19 cellular contexts compared by ENCODE assay signal in the genomic region with DNA sequence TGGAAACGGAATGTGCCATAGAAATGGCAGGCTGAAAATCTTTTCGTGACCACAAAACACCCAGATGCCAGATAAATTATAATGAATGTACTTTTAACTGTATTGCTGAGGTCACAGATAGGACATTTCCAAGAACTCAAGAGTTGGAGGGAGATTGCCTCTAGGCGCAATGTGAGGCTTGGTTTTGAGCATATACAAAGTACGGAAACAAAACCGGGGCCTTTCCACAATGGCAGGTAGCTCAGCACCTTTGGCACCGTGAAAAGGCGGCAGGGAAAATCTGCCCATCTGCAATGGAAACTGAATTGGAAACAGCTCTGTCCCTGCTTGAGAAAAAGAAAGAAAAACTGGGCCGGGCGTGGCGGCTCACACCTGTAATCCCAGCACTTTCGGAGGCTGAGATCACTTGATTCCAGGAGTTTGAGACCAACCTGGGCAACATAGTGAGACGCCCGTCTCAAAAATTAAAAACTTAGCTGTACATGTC. TPM values are rescaled to one million over a fixed set of nuclear protein-coding genes. Genes with fewer than 3 reads are reported as not detected.
DNase-seq lines count a peak whose midpoint lies in the region; FAIRE-seq and TF ChIP-seq lines count a peak whose summit lies in the region.
"Had no signal": no experiment of that assay in that cellular context is flagged by ENCODE, and none has a peak within 500 bp of the region (broad histone marks: within the 10 kb centered on the region; RNA-seq: fewer than 3 reads in every experiment).

No MANE protein-coding gene starts in this region.

- peak; percentile 28 for DNase-seq in activated CD4-positive, alpha-beta memory T cell treated with anti-CD3 and anti-CD28 coated beads for 36 hours
- DNase-seq in activated CD4-positive, alpha-beta memory T cell treated with anti-CD3 and anti-CD28 coated beads, Interleukin-2, amount 10 ng/mL, durations not matched to agents 7 days and 5 days = no peak
- DNase-seq in PC-9 (no peak), suprapubic skin (ENCODE audit: low spot score in 2 of 2) (peak in 1 of 2 donors; percentile 57), NCI-H82 (lab: John Stamatoyannopoulos, UW) (no peak), HTR-8/SVneo (ENCODE audit: insufficient read length, low spot score) (no peak)
- DNase-seq in activated CD4-positive, CD25-positive, alpha-beta regulatory T cell (lab: John Stamatoyannopoulos, UW) = no peak
- DNase-seq: HFFc6; left cardiac atrium; mesendoderm; posterior cingulate gyrus; stimulated activated CD4-positive, alpha-beta T cell treated with anti-CD3 and anti-CD28 coated beads, Interleukin-4, amount 100 ng/mL, for 1 hour; upper lobe of left lung had no signal

- H3K27ac Mint-ChIP-seq in activated CD4-positive, alpha-beta memory T cell treated with anti-CD3 and anti-CD28 coated beads for 36 hours = peak overlapping the region; percentile 80
- H3K27ac Mint-ChIP-seq in activated CD4-positive, alpha-beta memory T cell treated with anti-CD3 and anti-CD28 coated beads, Interleukin-2, amount 10 ng/mL, durations not matched to agents 7 days and 5 days = no peak overlapping the region
- H3K27ac Mint-ChIP-seq: activated naive CD8-positive, alpha-beta T cell; HFFc6 had no signal

- CTCF ChIA-PET in activated CD4-positive, alpha-beta memory T cell treated with anti-CD3 and anti-CD28 coated beads for 36 hours (lab: Charles Lee) = interaction anchor here (0.7 to 1.8 kb wide), 4 partner anchors 12 to 191 kb away, joined by 3 to 9 read pairs (median 6); partner anchors contain the start of genes ACTL10 and CBFA2T2
- CTCF ChIA-PET in activated CD4-positive, alpha-beta memory T cell treated with anti-CD3 and anti-CD28 coated beads, Interleukin-2, amount 10 ng/mL, durations not matched to agents 7 days and 5 days (lab: Charles Lee) = interaction anchor here (0.9 to 1.3 kb wide), 2 partner anchors 11 to 17 kb away, joined by 3 read pairs; no protein-coding TSS in a partner anchor
- CTCF ChIA-PET in PC-9 (lab: Charles Lee) = interaction anchor here (0.5 kb wide), 1 partner anchor 473 kb away, joined by 3 read pairs; no protein-coding TSS in a partner anchor

- H4K20me1 ChIP-seq in PC-9 (ENCODE audit: insufficient read depth) = no peaks in the 10 kb centered on the region

- no peak overlapping the region for H2AFZ ChIP-seq in PC-9

- BruUV-seq in PC-9 (replicated peaks; lab: Mats Ljungman, UMichigan) = TSS peak; percentile 5

- whole genome bisulfite sequencing in esophagus, 2 donors = 47 to 49% methylated on average over 13 of the region's 13 CpGs
- WGBS in suprapubic skin = 45% methylated on average over 13 of the region's 13 CpGs

- H3K4me1 ChIP-seq in PC-9 (replicated peaks; ENCODE audit: insufficient read depth) (peaks cover 48% of the 10 kb centered on the region), esophagus (ENCODE audit: control insufficient read depth in 2 of 2, insufficient read depth in 2 of 2, low read length in 1 of 2) (peaks cover 20 to 47% of the 10 kb centered on the region in 2 donors), suprapubic skin (peaks cover 75% of the 10 kb centered on the region)

- no peak for TF ChIP-seq CTCF in PC-9 (conservative IDR thresholded peaks at IDR 0.05)
- TF ChIP-seq CTCF in suprapubic skin (IDR thresholded peaks at IDR 0.05) = no peak

- H3K9me3 ChIP-seq in PC-9 (ENCODE audit: insufficient read depth, low read depth) (no peaks in the 10 kb centered on the region), esophagus (ENCODE audit: control insufficient read depth in 2 of 2, insufficient read depth in 1 of 2, low read depth in 1 of 2, low read length in 1 of 2) (no peaks in the 10 kb centered on the region), suprapubic skin (no peaks in the 10 kb centered on the region)
- H3K9me3 ChIP-seq: upper lobe of left lung had no signal

- H3K4me3 ChIP-seq in PC-9 (no peak overlapping the region), esophagus (ENCODE audit: low read depth in 1 of 2, low read length in 2 of 2) (no peak overlapping the region), suprapubic skin (no peak overlapping the region)
- H3K4me3 ChIP-seq: SK-N-MC, upper lobe of left lung had no signal

- peaks cover 59% of the 10 kb centered on the region for H3K4me1 Mint-ChIP-seq in activated CD4-positive, alpha-beta memory T cell treated with anti-CD3 and anti-CD28 coated beads for 36 hours (ENCODE audit: low read depth)
- H3K4me1 Mint-ChIP-seq in activated CD4-positive, alpha-beta memory T cell treated with anti-CD3 and anti-CD28 coated beads, Interleukin-2, amount 10 ng/mL, durations not matched to agents 7 days and 5 days = peaks cover 58% of the 10 kb centered on the region

- H3F3A ChIP-seq in PC-9 (ENCODE audit: insufficient read depth, low read depth) = peaks cover 32% of the 10 kb centered on the region

- intact Hi-C loops in activated CD4-positive, alpha-beta memory T cell treated with anti-CD3 and anti-CD28 coated beads for 36 hours (cut with micrococcal nuclease) = loop anchor here (1.0 to 2.0 kb wide), 3 partner anchors 15 to 59 kb away; partner anchors contain the start of gene ACTL10
- intact Hi-C loops in PC-9 (cut with micrococcal nuclease; ENCODE audit: unreplicated experiment) = loop anchor here (2.0 to 5.0 kb wide), 2 partner anchors 195 to 249 kb away; partner anchors contain the start of gene CDK5RAP1

- no peak for FAIRE-seq in HTR-8/SVneo (lab: Jason Lieb, UNC)
- FAIRE-seq: RCC 7860 had no signal

- TF ChIP-seq POLR2A in suprapubic skin (IDR thresholded peaks at IDR 0.05) = no peak

- H3K9me2 ChIP-seq in PC-9 (ENCODE audit: insufficient read depth) = no peaks in the 10 kb centered on the region

- H3K36me3 Mint-ChIP-seq in activated CD4-positive, alpha-beta memory T cell treated with anti-CD3 and anti-CD28 coated beads for 36 hours = no peaks in the 10 kb centered on the region
- peaks cover 7% of the 10 kb centered on the region for H3K36me3 Mint-ChIP-seq in activated CD4-positive, alpha-beta memory T cell treated with anti-CD3 and anti-CD28 coated beads, Interleukin-2, amount 10 ng/mL, durations not matched to agents 7 days and 5 days (ENCODE audit: low read depth)
- H3K36me3 Mint-ChIP-seq: activated naive CD8-positive, alpha-beta T cell had no signal

- H3K27ac ChIP-seq in PC-9 (no peak overlapping the region), esophagus (ENCODE audit: low read depth in 2 of 2, low read length in 1 of 2) (peak overlapping the region; percentile 63 to 89), suprapubic skin (peak overlapping the region; percentile 2)
- H3K27ac ChIP-seq: SK-N-MC, upper lobe of left lung had no signal

- no peaks in the 10 kb centered on the region for H3K9me3 Mint-ChIP-seq in activated CD4-positive, alpha-beta memory T cell treated with anti-CD3 and anti-CD28 coated beads for 36 hours
- no peaks in the 10 kb centered on the region for H3K9me3 Mint-ChIP-seq in activated CD4-positive, alpha-beta memory T cell treated with anti-CD3 and anti-CD28 coated beads, Interleukin-2, amount 10 ng/mL, durations not matched to agents 7 days and 5 days
- H3K9me3 Mint-ChIP-seq: HFFc6, nephron had no signal

- POLR2A ChIA-PET in activated CD4-positive, alpha-beta memory T cell treated with anti-CD3 and anti-CD28 coated beads for 36 hours (lab: Charles Lee) = interaction anchor here (2.3 to 4.7 kb wide), 2 partner anchors 12 to 16 kb away, joined by 12 to 18 read pairs; partner anchors contain the start of genes ACTL10 and C20orf144
- POLR2A ChIA-PET in activated CD4-positive, alpha-beta memory T cell treated with anti-CD3 and anti-CD28 coated beads, Interleukin-2, amount 10 ng/mL, durations not matched to agents 7 days and 5 days (lab: Charles Lee) = interaction anchor here (0.7 to 4.7 kb wide), 7 partner anchors 9 to 250 kb away, joined by 3 to 43 read pairs (median 5); partner anchors contain the start of genes ACTL10, CDK5RAP1 and SNTA1
- POLR2A ChIA-PET in PC-9 (lab: Charles Lee; ENCODE audit: unreplicated experiment) = interaction anchor here (0.6 kb wide), 1 partner anchor 135 kb away, joined by 14 read pairs; no protein-coding TSS in a partner anchor

- no peaks in the 10 kb centered on the region for H3K79me2 ChIP-seq in PC-9 (ENCODE audit: low read depth)

- TF ChIP-seq EP300 in suprapubic skin (IDR thresholded peaks at IDR 0.05) = no peak

- peak overlapping the region; percentile 48 for H3K4me2 ChIP-seq in PC-9

- H3K4me3 Mint-ChIP-seq in activated CD4-positive, alpha-beta memory T cell treated with anti-CD3 and anti-CD28 coated beads for 36 hours = no peak overlapping the region
- no peak overlapping the region for H3K4me3 Mint-ChIP-seq in activated CD4-positive, alpha-beta memory T cell treated with anti-CD3 and anti-CD28 coated beads, Interleukin-2, amount 10 ng/mL, durations not matched to agents 7 days and 5 days
- H3K4me3 Mint-ChIP-seq: activated naive CD8-positive, alpha-beta T cell; HFFc6; nephron had no signal

- no peaks in the 10 kb centered on the region for H3K27me3 ChIP-seq in PC-9 (ENCODE audit: insufficient read depth, low read depth)
- no peaks in the 10 kb centered on the region for H3K27me3 ChIP-seq in esophagus (ENCODE audit: control insufficient read depth in 1 of 2, insufficient read depth in 2 of 2, low read length in 2 of 2)
- H3K27me3 ChIP-seq in suprapubic skin = no peaks in the 10 kb centered on the region
- H3K27me3 ChIP-seq: upper lobe of left lung had no signal

- H3K27me3 Mint-ChIP-seq in activated CD4-positive, alpha-beta memory T cell treated with anti-CD3 and anti-CD28 coated beads for 36 hours = no peaks in the 10 kb centered on the region
- H3K27me3 Mint-ChIP-seq in activated CD4-positive, alpha-beta memory T cell treated with anti-CD3 and anti-CD28 coated beads, Interleukin-2, amount 10 ng/mL, durations not matched to agents 7 days and 5 days = no peaks in the 10 kb centered on the region
- H3K27me3 Mint-ChIP-seq: activated naive CD8-positive, alpha-beta T cell had no signal

- no peaks in the 10 kb centered on the region for H3K36me3 ChIP-seq in PC-9 (ENCODE audit: low read depth)
- H3K36me3 ChIP-seq in esophagus (ENCODE audit: control insufficient read depth in 2 of 2, insufficient read depth in 2 of 2, low read length in 1 of 2) = no peaks in the 10 kb centered on the region
- no peaks in the 10 kb centered on the region for H3K36me3 ChIP-seq in suprapubic skin

RNA-seq across cellular contexts. Expression of gene C20orf144, which starts 10.5 kb away (rescaled TPM):
- total RNA-seq in activated CD4-positive, alpha-beta memory T cell treated with anti-CD3 and anti-CD28 coated beads for 36 hours = under 1 TPM; 0.26 to 0.31 TPM
- under 1 TPM; 0.30 to 0.33 TPM for total RNA-seq in activated CD4-positive, alpha-beta memory T cell treated with anti-CD3 and anti-CD28 coated beads, Interleukin-2, amount 10 ng/mL, durations not matched to agents 7 days and 5 days
- total RNA-seq in PC-9 (2021) (0.18 and 0.20 TPM in 2 replicates), suprapubic skin (not detected)
- under 1 TPM; 0.02 to 0.04 TPM for polyA plus RNA-seq in esophagus
- total RNA-seq: skeletal muscle tissue, upper lobe of left lung had no signal

RNA-seq across cellular contexts. Expression of gene ACTL10, which starts 15.1 kb away (rescaled TPM):
- 1 to 10 TPM; 1.8 to 2.3 TPM for total RNA-seq in activated CD4-positive, alpha-beta memory T cell treated with anti-CD3 and anti-CD28 coated beads for 36 hours
- 1 to 10 TPM; 3.7 to 4.5 TPM for total RNA-seq in activated CD4-positive, alpha-beta memory T cell treated with anti-CD3 and anti-CD28 coated beads, Interleukin-2, amount 10 ng/mL, durations not matched to agents 7 days and 5 days
- 0.85 and 1.0 TPM in 2 replicates for total RNA-seq in PC-9 (2021)
- polyA plus RNA-seq in esophagus = 1 to 10 TPM; 1.4 to 2.8 TPM
- total RNA-seq in suprapubic skin = 1 to 10 TPM; 1.3 to 4.9 (median 3.0) TPM

RNA-seq across cellular contexts. Expression of gene NECAB3, which starts 22.6 kb away (rescaled TPM):
- 10 to 100 TPM; 21.0 to 22.7 TPM for total RNA-seq in activated CD4-positive, alpha-beta memory T cell treated with anti-CD3 and anti-CD28 coated beads for 36 hours
- total RNA-seq in activated CD4-positive, alpha-beta memory T cell treated with anti-CD3 and anti-CD28 coated beads, Interleukin-2, amount 10 ng/mL, durations not matched to agents 7 days and 5 days = 10 to 100 TPM; 27.3 to 36.2 TPM
- total RNA-seq in PC-9 (2021) = 72.1 and 77.7 TPM in 2 replicates
- polyA plus RNA-seq in esophagus = 10 to 100 TPM; 13.5 to 18.4 TPM
- total RNA-seq in suprapubic skin = 10 to 100 TPM; 19.9 to 37.5 (median 22.1) TPM

RNA-seq across cellular contexts. Expression of gene E2F1, which starts 34.6 kb away (rescaled TPM):
- 10 to 100 TPM; 66.8 to 67.8 TPM for total RNA-seq in activated CD4-positive, alpha-beta memory T cell treated with anti-CD3 and anti-CD28 coated beads for 36 hours
- 10 to 100 TPM; 60.0 to 61.7 TPM for total RNA-seq in activated CD4-positive, alpha-beta memory T cell treated with anti-CD3 and anti-CD28 coated beads, Interleukin-2, amount 10 ng/mL, durations not matched to agents 7 days and 5 days
- total RNA-seq in PC-9 (2021) (31.5 and 31.6 TPM in 2 replicates), suprapubic skin (1 to 10 TPM; 3.5 to 5.6 (median 4.6) TPM)
- 1 to 10 TPM; 6.4 to 6.7 TPM for polyA plus RNA-seq in esophagus
